ENCODE assay signal across 18 cellular contexts in genomic region chr12:126907900-126908764, GRCh38.
A peak's percentile ranks its signal among the peaks of the same experiment; 100 is the strongest.
DNase-seq lines count a peak whose midpoint lies in the region; ATAC-seq lines count a peak whose summit lies in the region.
"Had no signal": no experiment of that assay in that cellular context is flagged by ENCODE, and none has a peak within 500 bp of the region (broad histone marks: within the 10 kb centered on the region; RNA-seq: fewer than 3 reads in every experiment).

No MANE protein-coding gene starts in this region.

- ATAC-seq in activated T-helper 17 cell treated with anti-CD3 and anti-CD28 coated beads, Interleukin-2, amount 50 U/mL, for 72 hours (replicated peaks) = peak; percentile 60
- ATAC-seq: HepG2, Right ventricle myocardium inferior had no signal

- no peaks in the 10 kb centered on the region for H3K36me3 Mint-ChIP-seq in activated T-helper 17 cell treated with anti-CD3 and anti-CD28 coated beads, Interleukin-2, amount 50 U/mL, for 72 hours (ENCODE audit: low read depth)
- no peaks in the 10 kb centered on the region for H3K36me3 Mint-ChIP-seq in activated naive CD4-positive, alpha-beta T cell treated with anti-CD3 and anti-CD28 coated beads, Interleukin-2, amount 10 ng/mL, durations not matched to agents 7 days and 5 days
- H3K36me3 Mint-ChIP-seq in activated T-cell treated with anti-CD3 and anti-CD28 coated beads, Interleukin-2, amount 50 U/mL, for 24 hours (ENCODE audit: low read depth) = no peaks in the 10 kb centered on the region

- H3K27ac Mint-ChIP-seq in activated T-helper 17 cell treated with anti-CD3 and anti-CD28 coated beads, Interleukin-2, amount 50 U/mL, for 72 hours = no peak overlapping the region
- H3K27ac Mint-ChIP-seq in activated naive CD4-positive, alpha-beta T cell treated with anti-CD3 and anti-CD28 coated beads, Interleukin-2, amount 10 ng/mL, durations not matched to agents 7 days and 5 days = no peak overlapping the region
- H3K27ac Mint-ChIP-seq in activated T-cell treated with anti-CD3 and anti-CD28 coated beads, Interleukin-2, amount 50 U/mL, for 24 hours = no peak overlapping the region
- H3K27ac Mint-ChIP-seq: HFFc6 had no signal

- no peaks in the 10 kb centered on the region for H3K9me3 Mint-ChIP-seq in activated T-helper 17 cell treated with anti-CD3 and anti-CD28 coated beads, Interleukin-2, amount 50 U/mL, for 72 hours
- H3K9me3 Mint-ChIP-seq in activated naive CD4-positive, alpha-beta T cell treated with anti-CD3 and anti-CD28 coated beads, Interleukin-2, amount 10 ng/mL, durations not matched to agents 7 days and 5 days = no peaks in the 10 kb centered on the region
- peaks cover 8% of the 10 kb centered on the region for H3K9me3 Mint-ChIP-seq in activated T-cell treated with anti-CD3 and anti-CD28 coated beads, Interleukin-2, amount 50 U/mL, for 24 hours

- CTCF ChIA-PET in activated naive CD4-positive, alpha-beta T cell treated with anti-CD3 and anti-CD28 coated beads, Interleukin-2, amount 10 ng/mL, durations not matched to agents 7 days and 5 days (lab: Charles Lee) = no interaction called here

- peak; percentile 3 for DNase-seq in stimulated activated CD4-positive, alpha-beta T cell treated with anti-CD3 and anti-CD28 coated beads, Interleukin-15, amount 100 ng/mL, for 24 hours
- DNase-seq in stimulated activated CD4-positive, alpha-beta T cell treated with anti-CD3 and anti-CD28 coated beads, Interleukin-4, amount 100 ng/mL, for 4 hours = no peak
- DNase-seq in OCI-M1 (lab: John Stamatoyannopoulos, UW) (peak; percentile 98), putamen (ENCODE audit: low spot score) (peak; percentile 3), cortex of kidney (lab: John Stamatoyannopoulos, UW) (no peak)
- no peak for DNase-seq in activated naive CD4-positive, alpha-beta T cell treated with anti-CD3 and anti-CD28 coated beads, Interleukin-2, amount 10 ng/mL, durations not matched to agents 7 days and 5 days
- no peak for DNase-seq in activated T-cell treated with anti-CD3 and anti-CD28 coated beads, Interleukin-2, amount 50 U/mL, for 24 hours
- DNase-seq: DMS79, HFFc6, NCI-H1092, NCI-H146, NCI-H2029 treated with DMSO at 0.1 percent for 48 hours, NCI-H2171, NCI-H526, Peyer's patch had no signal

- peaks cover 18% of the 10 kb centered on the region for H3K27me3 Mint-ChIP-seq in activated T-helper 17 cell treated with anti-CD3 and anti-CD28 coated beads, Interleukin-2, amount 50 U/mL, for 72 hours
- H3K27me3 Mint-ChIP-seq in activated naive CD4-positive, alpha-beta T cell treated with anti-CD3 and anti-CD28 coated beads, Interleukin-2, amount 10 ng/mL, durations not matched to agents 7 days and 5 days = no peaks in the 10 kb centered on the region
- peaks cover 29% of the 10 kb centered on the region for H3K27me3 Mint-ChIP-seq in activated T-cell treated with anti-CD3 and anti-CD28 coated beads, Interleukin-2, amount 50 U/mL, for 24 hours

- no peaks in the 10 kb centered on the region for H3K4me1 Mint-ChIP-seq in activated T-helper 17 cell treated with anti-CD3 and anti-CD28 coated beads, Interleukin-2, amount 50 U/mL, for 72 hours
- H3K4me1 Mint-ChIP-seq in activated naive CD4-positive, alpha-beta T cell treated with anti-CD3 and anti-CD28 coated beads, Interleukin-2, amount 10 ng/mL, durations not matched to agents 7 days and 5 days = no peaks in the 10 kb centered on the region
- no peaks in the 10 kb centered on the region for H3K4me1 Mint-ChIP-seq in activated T-cell treated with anti-CD3 and anti-CD28 coated beads, Interleukin-2, amount 50 U/mL, for 24 hours (ENCODE audit: low read depth)

- no peak overlapping the region for H3K4me3 Mint-ChIP-seq in activated T-helper 17 cell treated with anti-CD3 and anti-CD28 coated beads, Interleukin-2, amount 50 U/mL, for 72 hours
- no peak overlapping the region for H3K4me3 Mint-ChIP-seq in activated naive CD4-positive, alpha-beta T cell treated with anti-CD3 and anti-CD28 coated beads, Interleukin-2, amount 10 ng/mL, durations not matched to agents 7 days and 5 days
- H3K4me3 Mint-ChIP-seq in activated T-cell treated with anti-CD3 and anti-CD28 coated beads, Interleukin-2, amount 50 U/mL, for 24 hours = no peak overlapping the region
- H3K4me3 Mint-ChIP-seq: HFFc6 had no signal

Comparison
In these comparisons a context has a peak if more than half of its experiments do, and no peak if none do; other contexts are left out.
1. DNase-seq: peak in stimulated activated CD4-positive, alpha-beta T cell treated with anti-CD3 and anti-CD28 coated beads, Interleukin-15, amount 100 ng/mL, for 24 hours (single experiment), OCI-M1 (single experiment) and putamen (single experiment); none in stimulated activated CD4-positive, alpha-beta T cell treated with anti-CD3 and anti-CD28 coated beads, Interleukin-4, amount 100 ng/mL, for 4 hours (0 of 2), cortex of kidney (single experiment), activated naive CD4-positive, alpha-beta T cell treated with anti-CD3 and anti-CD28 coated beads, Interleukin-2, amount 10 ng/mL, durations not matched to agents 7 days and 5 days (single experiment) and activated T-cell treated with anti-CD3 and anti-CD28 coated beads, Interleukin-2, amount 50 U/mL, for 24 hours (single experiment).